ENCODE assay signal across 15 cellular contexts in genomic region chr18:8207996-8208395, GRCh38.
"Had no signal": no experiment of that assay in that cellular context is flagged by ENCODE, and none has a peak within 500 bp of the region (broad histone marks: within the 10 kb centered on the region; RNA-seq: fewer than 3 reads in every experiment).

No MANE protein-coding gene starts in this region.

- H3K4me3 ChIP-seq: coronary artery, dorsolateral prefrontal cortex, esophagus muscularis mucosa, gastroesophageal sphincter, heart left ventricle, left lung, lower lobe of right lung, mucosa of descending colon had no signal

- H3K4me1 ChIP-seq: esophagus muscularis mucosa, foreskin keratinocyte, gastroesophageal sphincter, left lung, lower lobe of right lung had no signal

- H3K9me3 ChIP-seq: esophagus muscularis mucosa, gastroesophageal sphincter, heart left ventricle, left lung, lower lobe of right lung, mucosa of descending colon had no signal

- DNase-seq: dorsolateral prefrontal cortex; effector CD4-positive, alpha-beta T cell; effector memory CD4-positive, alpha-beta T cell; foreskin keratinocyte; heart left ventricle; hippocampal formation; left cardiac atrium; left lung; left ventricle myocardium superior; lower lobe of right lung; mesenchymal stem cell; mucosa of descending colon had no signal

- H3K27ac ChIP-seq: coronary artery, dorsolateral prefrontal cortex, esophagus muscularis mucosa, foreskin keratinocyte, gastroesophageal sphincter, heart left ventricle, left lung, lower lobe of right lung had no signal

- H3K36me3 ChIP-seq: gastroesophageal sphincter, left lung, lower lobe of right lung had no signal

- H3K27me3 ChIP-seq: dorsolateral prefrontal cortex, esophagus muscularis mucosa, foreskin keratinocyte, gastroesophageal sphincter, heart left ventricle, left lung had no signal
